Comparison of ENCODE assay signal across 1 cellular context in genomic region chr3:212432-212831, GRCh38.
TF ChIP-seq lines count a peak whose summit lies in the region.

No MANE protein-coding gene starts in this region.

TF ChIP-seq in GM12878, 131 proteins besides CTCF, POLR2A, EP300 and RAD21 (continued from another document):
- peak; percentile 73; the same call in 1 of the 2 replicates for TF ChIP-seq HSF1 (IDR thresholded peaks at IDR 0.05; ENCODE audit: low read depth, low read length)
- TF ChIP-seq NBN (IDR thresholded peaks at IDR 0.05): peak; percentile 88
- TF ChIP-seq PKNOX1 (IDR thresholded peaks at IDR 0.05): peak; percentile 74
- TF ChIP-seq NFIC (IDR thresholded peaks at IDR 0.05; ENCODE audit: low read depth, low read length): peak; percentile 38; the same call in 1 of the 2 replicates
- TF ChIP-seq MTA3 (IDR thresholded peaks at IDR 0.05; ENCODE audit: borderline replicate concordance, low read length): no peak
- peak; percentile 67; the same call in 1 of the 2 replicates for TF ChIP-seq DPF2 (IDR thresholded peaks at IDR 0.05)
- TF ChIP-seq BHLHE40 (IDR thresholded peaks at IDR 0.05; ENCODE audit: borderline replicate concordance in 1 of 2, low read depth in 2 of 2, low read length in 1 of 2): peak in 1 of 2 experiments; percentile 8; a peak in 1 of 4 replicates
- TF ChIP-seq ETV6 (conservative IDR thresholded peaks at IDR 0.05 in 1 of 2, IDR thresholded peaks at IDR 0.05 in 1 of 2; ENCODE audit: borderline replicate concordance in 1 of 2, low read depth in 1 of 2): peak in 1 of 2 experiments; percentile 50; a peak in 1 of 4 replicates
- TF ChIP-seq IKZF1 (conservative IDR thresholded peaks at IDR 0.05): peak; percentile 90
- peak; percentile 82 for TF ChIP-seq RELA (IDR thresholded peaks at IDR 0.05; ENCODE audit: borderline replicate concordance, partially characterized antibody)
- peak; percentile 96 for TF ChIP-seq RELB (IDR thresholded peaks at IDR 0.05; ENCODE audit: low read depth)
- TF ChIP-seq BRCA1 (IDR thresholded peaks at IDR 0.05; ENCODE audit: low read depth, low read length): no peak
- peak; percentile 98 for TF ChIP-seq ATF7 (IDR thresholded peaks at IDR 0.05; ENCODE audit: low read depth)
- TF ChIP-seq ZBTB11 (CRISPR knock-in tag; IDR thresholded peaks at IDR 0.05): no peak
- TF ChIP-seq ATF2 (IDR thresholded peaks at IDR 0.05; ENCODE audit: low read length): peak; percentile 77
- TF ChIP-seq IKZF2 (IDR thresholded peaks at IDR 0.05): peak; percentile 96
- TF ChIP-seq MLLT1 (IDR thresholded peaks at IDR 0.05): peak; percentile 50; the same call in 1 of the 2 replicates
- TF ChIP-seq MTA2 (IDR thresholded peaks at IDR 0.05; ENCODE audit: low read depth): peak; percentile 60; the same call in 1 of the 2 replicates
- TF ChIP-seq STAT3 (IDR thresholded peaks at IDR 0.05; ENCODE audit: low read depth, low read length): no peak
- peak; percentile 90 for TF ChIP-seq EED (IDR thresholded peaks at IDR 0.05; ENCODE audit: low read depth)
- peak; percentile 41; the same call in 1 of the 2 replicates for TF ChIP-seq CREM (IDR thresholded peaks at IDR 0.05; ENCODE audit: low read depth)
- TF ChIP-seq SMC3 (IDR thresholded peaks at IDR 0.05; ENCODE audit: borderline replicate concordance, low read length): no peak
- peak; percentile 41; the same call in 1 of the 2 replicates for TF ChIP-seq CREB1 (IDR thresholded peaks at IDR 0.05; ENCODE audit: low read depth)
- peak; percentile 40; the same call in 1 of the 2 replicates for TF ChIP-seq JUNB (IDR thresholded peaks at IDR 0.05)
- TF ChIP-seq POLR2AphosphoS5 (IDR thresholded peaks at IDR 0.05; ENCODE audit: low read length): peak; percentile 36; the same call in 1 of the 2 replicates
- TF ChIP-seq SMAD1 (IDR thresholded peaks at IDR 0.05; ENCODE audit: low read depth, partially characterized antibody): peak; percentile 36
TF ChIP-seq in GM12878: peak in this region for 24.
